Comparison of ENCODE assay signal across 10 cellular contexts in the genomic region with DNA sequence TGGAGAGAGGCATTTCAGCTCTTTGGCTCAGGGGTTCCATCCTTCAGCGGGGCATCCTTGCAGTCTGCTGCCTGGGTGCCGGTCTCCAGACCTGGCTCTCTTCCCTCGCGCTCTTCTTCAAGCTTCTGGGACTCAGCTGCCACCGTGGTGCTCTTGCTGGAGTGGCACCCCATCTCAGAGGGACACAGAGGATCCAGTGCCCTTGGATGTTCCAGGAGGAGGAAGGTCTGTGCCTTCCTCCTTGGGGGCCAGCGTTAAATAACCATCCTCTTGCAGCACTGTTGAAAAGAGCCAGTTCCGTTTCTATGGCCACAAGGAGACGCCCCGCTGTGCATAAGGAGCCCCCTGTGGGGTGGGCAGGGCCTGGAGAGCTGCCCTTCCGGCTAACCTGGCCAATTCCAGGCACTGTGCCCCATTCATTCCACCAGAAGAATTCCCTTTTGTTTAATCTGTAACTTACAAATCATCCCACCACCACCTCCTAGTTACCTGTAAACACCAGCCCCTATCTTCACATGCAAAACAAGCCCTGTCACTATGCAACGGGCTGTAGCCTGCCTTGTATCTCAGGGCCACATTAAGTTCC. TPM values are rescaled to one million over a fixed set of nuclear protein-coding genes. Genes with fewer than 3 reads are reported as not detected.
DNase-seq lines count a peak whose midpoint lies in the region; ATAC-seq, FAIRE-seq and TF ChIP-seq lines count a peak whose summit lies in the region.
"Had no signal": no experiment of that assay in that cellular context is flagged by ENCODE, and none has a peak within 500 bp of the region (broad histone marks: within the 10 kb centered on the region; RNA-seq: fewer than 3 reads in every experiment).

No MANE protein-coding gene starts in this region.

- H3K36me3 Mint-ChIP-seq in astrocyte (ENCODE audit: low read depth, unreplicated experiment) (peaks cover 20% of the 10 kb centered on the region), T-helper 17 cell (ENCODE audit: low read depth) (no peaks in the 10 kb centered on the region)

- H4K20me1 ChIP-seq in astrocyte (ENCODE audit: insufficient read depth, low read length) = no peaks in the 10 kb centered on the region
- H4K20me1 ChIP-seq in hepatocyte (ENCODE audit: insufficient read depth, poor library complexity, severe bottlenecking) = no peaks in the 10 kb centered on the region

- no peak overlapping the region for H3K4me3 Mint-ChIP-seq in astrocyte (ENCODE audit: unreplicated experiment)
- no peak overlapping the region for H3K4me3 Mint-ChIP-seq in T-helper 17 cell

- DNase-seq in astrocyte (ENCODE audit: low read depth) = no peak
- peak; percentile 23 for DNase-seq in hepatocyte (ENCODE audit: low spot score)
- DNase-seq in T-helper 17 cell = no peak
- DNase-seq in stimulated activated naive CD4-positive, alpha-beta T cell treated with Interleukin-2 at 50 U/mL for 16 hours (lab: John Stamatoyannopoulos, UW) = no peak
- DNase-seq: MV-4-11 had no signal

- ATAC-seq in SK-N-SH treated with all-trans-retinoic acid at 6 μM for 48 hours (no peak), T-helper 17 cell (no peak), HG03354 (IDR thresholded peaks at IDR 0.05; ENCODE audit: poor library complexity, severe bottlenecking, unreplicated experiment) (no peak)

- WGBS in hepatocyte (ENCODE audit: low lambda C conversion rate, missing lambda C conversion rate) = 23% methylated on average over 11 of the region's 11 CpGs

- H3K4me1 ChIP-seq in astrocyte (ENCODE audit: insufficient read depth, low read length) (no peaks in the 10 kb centered on the region), hepatocyte (ENCODE audit: insufficient read depth) (peaks cover 47% of the 10 kb centered on the region), parathyroid adenoma (peaks cover 15% of the 10 kb centered on the region)

- H3K27me3 Mint-ChIP-seq in astrocyte (ENCODE audit: low read depth, unreplicated experiment) = no peaks in the 10 kb centered on the region
- peaks cover 23% of the 10 kb centered on the region for H3K27me3 Mint-ChIP-seq in T-helper 17 cell

- H3K79me2 ChIP-seq in astrocyte (ENCODE audit: insufficient read depth, low read length) = no peaks in the 10 kb centered on the region
- no peaks in the 10 kb centered on the region for H3K79me2 ChIP-seq in hepatocyte
- no peaks in the 10 kb centered on the region for H3K79me2 ChIP-seq in parathyroid adenoma

- FAIRE-seq in G401.6 (lab: Jason Lieb, UNC) (peak; percentile 97), astrocyte (lab: Jason Lieb, UNC) (no peak)

- no peak for TF ChIP-seq CTCF in astrocyte (IDR thresholded peaks at IDR 0.05; ENCODE audit: insufficient read depth, low read depth, low read length)
- TF ChIP-seq CTCF in hepatocyte (IDR thresholded peaks at IDR 0.05; ENCODE audit: poor library complexity) = no peak
- TF ChIP-seq CTCF in parathyroid adenoma (IDR thresholded peaks at IDR 0.05) = no peak

- H3K27ac ChIP-seq in astrocyte (ENCODE audit: low read depth, low read length) = no peak overlapping the region
- peak overlapping the region; percentile 92 for H3K27ac ChIP-seq in hepatocyte
- peak overlapping the region; percentile 1 for H3K27ac ChIP-seq in parathyroid adenoma
- H3K27ac ChIP-seq: neutrophil had no signal

- peaks cover 13% of the 10 kb centered on the region for H3K27me3 ChIP-seq in astrocyte (ENCODE audit: insufficient read depth, low read length)
- no peaks in the 10 kb centered on the region for H3K27me3 ChIP-seq in hepatocyte
- no peaks in the 10 kb centered on the region for H3K27me3 ChIP-seq in parathyroid adenoma (ENCODE audit: control insufficient read depth, insufficient read depth, low read length)

- no peak overlapping the region for H2AFZ ChIP-seq in astrocyte (ENCODE audit: low read depth, low read length)
- H2AFZ ChIP-seq in hepatocyte = peak overlapping the region; percentile 42
- peak overlapping the region; percentile 1 for H2AFZ ChIP-seq in parathyroid adenoma

- H3K9ac ChIP-seq in astrocyte (ENCODE audit: low read length) = no peak overlapping the region
- H3K9ac ChIP-seq in parathyroid adenoma = no peak overlapping the region

- H3K9me2 ChIP-seq in hepatocyte (replicated peaks; ENCODE audit: insufficient read depth) = no peaks in the 10 kb centered on the region

- H3K9me3 Mint-ChIP-seq in astrocyte (ENCODE audit: unreplicated experiment) = peaks cover 3% of the 10 kb centered on the region

- H3K9me3 ChIP-seq in astrocyte (ENCODE audit: insufficient read depth, low read depth, low read length) (no peaks in the 10 kb centered on the region), hepatocyte (ENCODE audit: low read depth) (no peaks in the 10 kb centered on the region), parathyroid adenoma (ENCODE audit: control insufficient read depth, low read length) (no peaks in the 10 kb centered on the region), T-helper 17 cell (ENCODE audit: control insufficient read depth, low read length, poor library complexity, severe bottlenecking) (no peaks in the 10 kb centered on the region)
- H3K9me3 ChIP-seq: neutrophil had no signal

- H3K4me2 ChIP-seq in astrocyte (ENCODE audit: low read length) (peak overlapping the region; percentile 30), hepatocyte (peak overlapping the region; percentile 62), parathyroid adenoma (ENCODE audit: low read length) (no peak overlapping the region)

- H3K4me3 ChIP-seq in astrocyte (ENCODE audit: insufficient read depth, low read depth, low read length) = no peak overlapping the region
- H3K4me3 ChIP-seq in hepatocyte = no peak overlapping the region
- H3K4me3 ChIP-seq in parathyroid adenoma (ENCODE audit: low read depth, low read length) = no peak overlapping the region

- peaks cover 29% of the 10 kb centered on the region for H3K4me1 Mint-ChIP-seq in astrocyte (ENCODE audit: low read depth, unreplicated experiment)
- peaks cover 2% of the 10 kb centered on the region for H3K4me1 Mint-ChIP-seq in T-helper 17 cell

- no peaks in the 10 kb centered on the region for H3K36me3 ChIP-seq in astrocyte (ENCODE audit: insufficient read depth, low read length)
- no peaks in the 10 kb centered on the region for H3K36me3 ChIP-seq in hepatocyte (replicated peaks; ENCODE audit: insufficient read depth, low read depth)
- H3K36me3 ChIP-seq in parathyroid adenoma (ENCODE audit: control insufficient read depth, insufficient read depth, low read length) = no peaks in the 10 kb centered on the region
- H3K36me3 ChIP-seq: neutrophil had no signal

- peak overlapping the region; percentile 62 for H3K27ac Mint-ChIP-seq in astrocyte (ENCODE audit: unreplicated experiment)
- no peak overlapping the region for H3K27ac Mint-ChIP-seq in T-helper 17 cell

TF ChIP-seq in SK-N-SH treated with all-trans-retinoic acid at 6 μM for 48 hours, 23 proteins besides CTCF, POLR2A, EP300 and RAD21 (continues in another document):
- TF ChIP-seq ISL1 (CRISPR knock-in tag; IDR thresholded peaks at IDR 0.05) = no peak
- TF ChIP-seq GLIS3 (CRISPR knock-in tag; IDR thresholded peaks at IDR 0.05) = no peak
- no peak for TF ChIP-seq SNAI2 (CRISPR knock-in tag; IDR thresholded peaks at IDR 0.05)
- TF ChIP-seq RARB (CRISPR knock-in tag; IDR thresholded peaks at IDR 0.05) = no peak
- no peak for TF ChIP-seq ZFP3 (CRISPR knock-in tag; IDR thresholded peaks at IDR 0.05)
- TF ChIP-seq TOX (CRISPR knock-in tag; IDR thresholded peaks at IDR 0.05; ENCODE audit: borderline replicate concordance) = no peak
- TF ChIP-seq, protein P1, sequence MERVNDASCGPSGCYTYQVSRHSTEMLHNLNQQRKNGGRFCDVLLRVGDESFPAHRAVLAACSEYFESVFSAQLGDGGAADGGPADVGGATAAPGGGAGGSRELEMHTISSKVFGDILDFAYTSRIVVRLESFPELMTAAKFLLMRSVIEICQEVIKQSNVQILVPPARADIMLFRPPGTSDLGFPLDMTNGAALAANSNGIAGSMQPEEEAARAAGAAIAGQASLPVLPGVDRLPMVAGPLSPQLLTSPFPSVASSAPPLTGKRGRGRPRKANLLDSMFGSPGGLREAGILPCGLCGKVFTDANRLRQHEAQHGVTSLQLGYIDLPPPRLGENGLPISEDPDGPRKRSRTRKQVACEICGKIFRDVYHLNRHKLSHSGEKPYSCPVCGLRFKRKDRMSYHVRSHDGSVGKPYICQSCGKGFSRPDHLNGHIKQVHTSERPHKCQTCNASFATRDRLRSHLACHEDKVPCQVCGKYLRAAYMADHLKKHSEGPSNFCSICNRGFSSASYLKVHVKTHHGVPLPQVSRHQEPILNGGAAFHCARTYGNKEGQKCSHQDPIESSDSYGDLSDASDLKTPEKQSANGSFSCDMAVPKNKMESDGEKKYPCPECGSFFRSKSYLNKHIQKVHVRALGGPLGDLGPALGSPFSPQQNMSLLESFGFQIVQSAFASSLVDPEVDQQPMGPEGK (CRISPR knock-in tag; IDR thresholded peaks at IDR 0.05; ENCODE audit: borderline replicate concordance) = no peak
- no peak for TF ChIP-seq OSR1 (CRISPR knock-in tag; IDR thresholded peaks at IDR 0.05)
- TF ChIP-seq ZNF70 (CRISPR knock-in tag; IDR thresholded peaks at IDR 0.05) = no peak
- no peak for TF ChIP-seq ARNTL (CRISPR knock-in tag; IDR thresholded peaks at IDR 0.05; ENCODE audit: borderline replicate concordance, low read depth)
- TF ChIP-seq, protein P2, sequence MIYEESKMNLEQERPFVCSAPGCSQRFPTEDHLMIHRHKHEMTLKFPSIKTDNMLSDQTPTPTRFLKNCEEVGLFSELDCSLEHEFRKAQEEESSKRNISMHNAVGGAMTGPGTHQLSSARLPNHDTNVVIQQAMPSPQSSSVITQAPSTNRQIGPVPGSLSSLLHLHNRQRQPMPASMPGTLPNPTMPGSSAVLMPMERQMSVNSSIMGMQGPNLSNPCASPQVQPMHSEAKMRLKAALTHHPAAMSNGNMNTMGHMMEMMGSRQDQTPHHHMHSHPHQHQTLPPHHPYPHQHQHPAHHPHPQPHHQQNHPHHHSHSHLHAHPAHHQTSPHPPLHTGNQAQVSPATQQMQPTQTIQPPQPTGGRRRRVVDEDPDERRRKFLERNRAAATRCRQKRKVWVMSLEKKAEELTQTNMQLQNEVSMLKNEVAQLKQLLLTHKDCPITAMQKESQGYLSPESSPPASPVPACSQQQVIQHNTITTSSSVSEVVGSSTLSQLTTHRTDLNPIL (CRISPR knock-in tag; IDR thresholded peaks at IDR 0.05; ENCODE audit: low read depth) = no peak

RNA-seq across cellular contexts. Expression of a gene that starts 8.6 kb away (rescaled TPM):
- total RNA-seq in astrocyte = 2.8 and 3.3 TPM in 2 replicates
- 0.64 and 2.3 TPM in 2 replicates for total RNA-seq in hepatocyte
- polyA plus RNA-seq in hepatocyte = 0.81 and 1.4 TPM in 2 replicates
- under 1 TPM in 1 of 2 donors, not detected in 1; 0.31 TPM for total RNA-seq in T-helper 17 cell

RNA-seq across cellular contexts. Expression of a gene that starts 10.7 kb away (rescaled TPM):
- total RNA-seq in astrocyte (67.2 and 77.4 TPM in 2 replicates), hepatocyte (68.2 and 89.4 TPM in 2 replicates), T-helper 17 cell (10 to 100 TPM; 32.4 to 33.3 TPM)
- polyA plus RNA-seq in hepatocyte = 54.9 and 72.6 TPM in 2 replicates
